Comparison of ENCODE assay signal across 19 cellular contexts in the genomic region with DNA sequence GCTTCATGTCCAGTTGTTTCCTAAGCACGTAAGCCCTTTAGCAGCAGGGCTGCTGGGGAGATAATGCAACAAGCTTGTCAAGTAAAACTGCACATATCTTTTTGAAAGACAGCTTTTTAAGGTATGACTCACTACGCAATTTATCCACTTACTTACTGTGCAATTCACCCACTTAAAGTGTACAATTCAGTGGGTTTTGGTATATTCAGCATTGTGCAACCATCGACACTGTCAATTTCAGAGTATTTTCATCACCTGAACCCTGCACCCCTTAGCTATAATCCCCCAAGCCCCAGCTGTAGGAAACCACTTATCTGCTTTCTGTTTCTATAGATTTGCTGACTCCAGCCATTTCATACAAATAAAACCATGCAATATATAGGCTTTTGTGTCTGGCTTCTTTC.
DNase-seq lines count a peak whose midpoint lies in the region; ATAC-seq and TF ChIP-seq lines count a peak whose summit lies in the region.
"Had no signal": no experiment of that assay in that cellular context is flagged by ENCODE, and none has a peak within 500 bp of the region (broad histone marks: within the 10 kb centered on the region; RNA-seq: fewer than 3 reads in every experiment).

No MANE protein-coding gene starts in this region.

- H3F3A ChIP-seq in PC-3 (ENCODE audit: low read length, unreplicated experiment) = no peaks in the 10 kb centered on the region

- no peak overlapping the region for H4K8ac ChIP-seq in trophoblast cell (ENCODE audit: low read depth, low read length)

- H4K20me1 ChIP-seq in PC-3 (ENCODE audit: low read length) = no peaks in the 10 kb centered on the region

- no peak overlapping the region for H2AK5ac ChIP-seq in trophoblast cell (ENCODE audit: low read length)

- H3K9me2 ChIP-seq in PC-3 (replicated peaks; ENCODE audit: low read length) = no peaks in the 10 kb centered on the region

- H3K27me3 Mint-ChIP-seq in stimulated activated memory B cell treated with anti-CD40 and anti-IgM and Interleukin-4, amounts not matched to agents 10 μg/mL and 1 μg/mL and 100 μg/mL, for 72 hours = peaks cover 39% of the 10 kb centered on the region

- H3K9ac ChIP-seq in PC-3 (ENCODE audit: low read length) (no peak overlapping the region), trophoblast cell (ENCODE audit: low read length) (no peak overlapping the region)

- no peaks in the 10 kb centered on the region for H3K9me3 Mint-ChIP-seq in stimulated activated memory B cell treated with anti-CD40 and anti-IgM and Interleukin-4, amounts not matched to agents 10 μg/mL and 1 μg/mL and 100 μg/mL, for 72 hours
- H3K9me3 Mint-ChIP-seq: naive thymus-derived CD4-positive, alpha-beta T cell; T-helper 2 cell treated with Interferon-gamma antibody and Interleukin-4, amounts not matched to agents 5 μg/mL and 100 μg/mL, for 36 hours had no signal

- H3K4me1 Mint-ChIP-seq in stimulated activated memory B cell treated with anti-CD40 and anti-IgM and Interleukin-4, amounts not matched to agents 10 μg/mL and 1 μg/mL and 100 μg/mL, for 72 hours = no peaks in the 10 kb centered on the region

- no peak overlapping the region for H2BK120ac ChIP-seq in trophoblast cell (ENCODE audit: insufficient read depth, low read length, poor library complexity)

- H3K27ac Mint-ChIP-seq in stimulated activated memory B cell treated with anti-CD40 and anti-IgM and Interleukin-4, amounts not matched to agents 10 μg/mL and 1 μg/mL and 100 μg/mL, for 72 hours = no peak overlapping the region
- H3K27ac Mint-ChIP-seq: naive thymus-derived CD4-positive, alpha-beta T cell; T-helper 2 cell treated with Interferon-gamma antibody and Interleukin-4, amounts not matched to agents 5 μg/mL and 100 μg/mL, for 36 hours had no signal

- H3K36me3 ChIP-seq in PC-3 (ENCODE audit: low read depth, low read length) (no peaks in the 10 kb centered on the region), trophoblast cell (ENCODE audit: control insufficient read depth in 1 of 2, insufficient read depth in 2 of 2, low read length in 2 of 2) (no peaks in the 10 kb centered on the region), HAP-1 (replicated peaks) (no peaks in the 10 kb centered on the region)
- H3K36me3 ChIP-seq: heart right ventricle, tibial nerve had no signal

- peaks cover 5% of the 10 kb centered on the region; the same call in 1 of the 2 replicates for H3K27me3 ChIP-seq in PC-3 (ENCODE audit: low read length)
- H3K27me3 ChIP-seq in trophoblast cell (ENCODE audit: insufficient read depth, low read length) = no peaks in the 10 kb centered on the region
- no peaks in the 10 kb centered on the region for H3K27me3 ChIP-seq in HAP-1 (ENCODE audit: low read depth)
- H3K27me3 ChIP-seq: tibial nerve had no signal

- ATAC-seq in PC-3 (no peak), GM18909 (IDR thresholded peaks at IDR 0.05; ENCODE audit: poor library complexity, unreplicated experiment) (no peak)
- ATAC-seq in stimulated activated memory B cell treated with anti-CD40 and anti-IgM and Interleukin-4, amounts not matched to agents 10 μg/mL and 1 μg/mL and 100 μg/mL, for 72 hours = no peak
- ATAC-seq: heart right ventricle; naive thymus-derived CD4-positive, alpha-beta T cell had no signal

- H3K4me1 ChIP-seq in PC-3 (ENCODE audit: insufficient read depth, low read length) = peaks cover 6% of the 10 kb centered on the region
- H3K4me1 ChIP-seq in trophoblast cell (ENCODE audit: control insufficient read depth in 1 of 2, insufficient read depth in 2 of 2, low read length in 2 of 2) = peaks cover 0 to 4% of the 10 kb centered on the region in 2 experiments
- H3K4me1 ChIP-seq in HAP-1 = no peaks in the 10 kb centered on the region
- H3K4me1 ChIP-seq: tibial nerve had no signal

- no peak overlapping the region for H2AFZ ChIP-seq in PC-3 (ENCODE audit: low read length)
- no peak overlapping the region for H2AFZ ChIP-seq in trophoblast cell (ENCODE audit: insufficient read depth, low read length, poor library complexity)

- CTCF ChIA-PET in PC-3 (lab: Charles Lee) = no interaction called here

- no peak overlapping the region for H4K91ac ChIP-seq in trophoblast cell (ENCODE audit: low read depth, low read length)

- POLR2A ChIA-PET in PC-3 (lab: Charles Lee; ENCODE audit: unreplicated experiment) = no interaction called here

- H3K79me2 ChIP-seq in PC-3 (ENCODE audit: low read length) (no peaks in the 10 kb centered on the region), trophoblast cell (ENCODE audit: control insufficient read depth, insufficient read depth, low read length, poor library complexity) (no peaks in the 10 kb centered on the region)

- H3K14ac ChIP-seq in trophoblast cell (ENCODE audit: low read length) = no peak overlapping the region

- H3K23ac ChIP-seq in trophoblast cell (ENCODE audit: low read length) = no peak overlapping the region

- no peak overlapping the region for H3K4ac ChIP-seq in trophoblast cell (ENCODE audit: low read depth, low read length)

- no peak overlapping the region for H2BK5ac ChIP-seq in trophoblast cell (ENCODE audit: low read depth, low read length, poor library complexity)

- in situ Hi-C loops in HAP-1 (cut with MboI; ENCODE audit: low sequenced_read_pairs) = no loop called here

- TF ChIP-seq CTCF in PC-3 (conservative IDR thresholded peaks at IDR 0.05; ENCODE audit: low read depth, low read length) (no peak), choroid plexus epithelial cell (conservative IDR thresholded peaks at IDR 0.05; ENCODE audit: low read depth, low read length) (no peak)

- DNase-seq in NOMO-1 (lab: John Stamatoyannopoulos, UW; ENCODE audit: unreplicated experiment in 2 of 2) (peak; percentile 6 to 55), NOMO-1 treated with dmso at 0.1 percent for 144 hours (lab: John Stamatoyannopoulos, UW; ENCODE audit: unreplicated experiment) (no peak), PC-3 (peak; percentile 11), choroid plexus epithelial cell (ENCODE audit: low read depth) (peak; percentile 74), trophoblast cell (peak; percentile 41 to 64), HAP-1 (ENCODE audit: low spot score in 2 of 2) (no peak)
- DNase-seq: activated CD4-positive, alpha-beta T cell treated with anti-CD3 and anti-CD28 coated beads for 1 hour; activated CD8-positive, alpha-beta memory T cell treated with anti-CD3 and anti-CD28 coated beads, Interleukin-2, amount 50 U/mL, for 4 hours; activated naive CD4-positive, alpha-beta T cell treated with Interleukin-2 at 50 U/mL for 16 hours; DMS53; HCEC 1CT; heart right ventricle; naive thymus-derived CD4-positive, alpha-beta T cell; NCI-H446; stimulated activated CD4-positive, alpha-beta T cell treated with anti-CD3 and anti-CD28 coated beads, Interleukin-12 subunit alpha, Interleukin-12 subunit beta, amount 100 ng/mL, for 4 hours had no signal

- H3K79me1 ChIP-seq in trophoblast cell (ENCODE audit: low read length) = no peaks in the 10 kb centered on the region

- no peak overlapping the region for H2BK12ac ChIP-seq in trophoblast cell (ENCODE audit: low read length)

- H3K4me3 Mint-ChIP-seq in stimulated activated memory B cell treated with anti-CD40 and anti-IgM and Interleukin-4, amounts not matched to agents 10 μg/mL and 1 μg/mL and 100 μg/mL, for 72 hours = no peak overlapping the region
- H3K4me3 Mint-ChIP-seq: naive thymus-derived CD4-positive, alpha-beta T cell; T-helper 2 cell treated with Interferon-gamma antibody and Interleukin-4, amounts not matched to agents 5 μg/mL and 100 μg/mL, for 36 hours had no signal

- no peak overlapping the region for H3K18ac ChIP-seq in trophoblast cell (ENCODE audit: low read length)

- no peaks in the 10 kb centered on the region for H3K9me3 ChIP-seq in PC-3 (ENCODE audit: low read length)
- H3K9me3 ChIP-seq in trophoblast cell (ENCODE audit: insufficient read depth, low read depth, low read length) = peaks cover 7% of the 10 kb centered on the region
- H3K9me3 ChIP-seq in HAP-1 = no peaks in the 10 kb centered on the region
- H3K9me3 ChIP-seq: heart right ventricle, tibial nerve had no signal

- H3K27ac ChIP-seq in PC-3 (ENCODE audit: low read length) (no peak overlapping the region), trophoblast cell (ENCODE audit: low read depth, low read length) (no peak overlapping the region)
- H3K27ac ChIP-seq: heart right ventricle, tibial nerve had no signal

- intact Hi-C loops in PC-3 (cut with micrococcal nuclease) = no loop called here

- H3K4me2 ChIP-seq in PC-3 (ENCODE audit: low read length) (no peak overlapping the region), trophoblast cell (ENCODE audit: low read length) (no peak overlapping the region)

- H4K12ac ChIP-seq in trophoblast cell (ENCODE audit: low read depth, low read length) = no peak overlapping the region

- H3K36me3 Mint-ChIP-seq in stimulated activated memory B cell treated with anti-CD40 and anti-IgM and Interleukin-4, amounts not matched to agents 10 μg/mL and 1 μg/mL and 100 μg/mL, for 72 hours = no peaks in the 10 kb centered on the region

- H3K4me3 ChIP-seq in PC-3 (ENCODE audit: low read length) = no peak overlapping the region
- H3K4me3 ChIP-seq in choroid plexus epithelial cell (ENCODE audit: low read depth, low read length) = no peak overlapping the region
- no peak overlapping the region for H3K4me3 ChIP-seq in trophoblast cell (ENCODE audit: low read depth, low read length)
- no peak overlapping the region for H3K4me3 ChIP-seq in HAP-1
- H3K4me3 ChIP-seq: heart right ventricle, tibial nerve had no signal

- no TSS peak for BruUV-seq in PC-3 (replicated peaks; lab: Mats Ljungman, UMichigan)

- no CpG with 5 or more reads among the region's 3 CpGs for WGBS in trophoblast cell (ENCODE audit: extremely low coverage, insufficient coverage, insufficient read length)

Comparison
In these comparisons a context has a peak if more than half of its experiments do, and no peak if none do; other contexts are left out.
1. DNase-seq: peak in NOMO-1 (2 of 2), PC-3 (single experiment), choroid plexus epithelial cell (single experiment) and trophoblast cell (2 of 2); none in NOMO-1 treated with dmso at 0.1 percent for 144 hours (single experiment) and HAP-1 (0 of 2).